20 cellular contexts compared by ENCODE assay signal in the genomic region with DNA sequence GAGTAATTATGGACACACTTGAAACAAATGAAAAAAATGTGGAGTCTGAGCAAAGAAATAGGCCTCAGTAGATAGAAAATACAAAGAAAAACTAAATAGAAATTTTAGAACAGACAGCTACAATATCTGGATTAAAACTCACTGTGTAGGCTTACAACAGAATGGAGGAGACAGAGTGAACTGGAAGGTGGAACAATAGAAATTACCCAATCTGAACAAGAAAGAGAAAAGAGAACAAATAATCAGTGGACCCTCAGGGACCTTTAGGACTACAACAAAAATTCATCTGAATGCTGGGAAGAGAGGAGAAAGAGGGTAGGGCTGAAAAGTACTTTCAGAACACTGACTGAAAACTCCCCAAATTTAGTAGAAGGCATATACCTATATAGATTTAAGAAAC.
"Had no signal": no experiment of that assay in that cellular context is flagged by ENCODE, and none has a peak within 500 bp of the region (broad histone marks: within the 10 kb centered on the region; RNA-seq: fewer than 3 reads in every experiment).

No MANE protein-coding gene starts in this region.

- H3K9me3 ChIP-seq: heart left ventricle, right atrium auricular region, stomach had no signal

- H3K27me3 Mint-ChIP-seq: dendritic cell treated with granulocyte-macrophage colony-stimulating factor and Interleukin-4, amounts not matched to agents 40 ng/mL and 50 ng/mL, for 4 days; effector memory CD8-positive, alpha-beta T cell; naive thymus-derived CD4-positive, alpha-beta T cell had no signal

- H3K27ac ChIP-seq: heart left ventricle, right atrium auricular region, stomach had no signal

- ATAC-seq: effector memory CD8-positive, alpha-beta T cell; heart left ventricle; left colon; left ventricle myocardium superior; naive thymus-derived CD4-positive, alpha-beta T cell had no signal

- FAIRE-seq: colon, frontal cortex, small intestine had no signal

- H3K4me3 ChIP-seq: heart left ventricle, lung, right atrium auricular region, stomach had no signal

- DNase-seq: effector memory CD8-positive, alpha-beta T cell; heart left ventricle; hippocampal formation; left colon; left ventricle myocardium superior; mesenchymal stem cell; naive thymus-derived CD4-positive, alpha-beta T cell; nephron progenitor cell; posterior cingulate gyrus; small intestine; stimulated activated CD4-positive, alpha-beta T cell treated with anti-CD3 and anti-CD28 coated beads, Interleukin-12 subunit alpha, Interleukin-12 subunit beta, amount 100 ng/mL, for 4 hours; stimulated activated naive CD4-positive, alpha-beta T cell; stomach; substantia nigra; trophoblast cell had no signal

- H3K4me1 Mint-ChIP-seq: nephron progenitor cell had no signal

- H3K36me3 ChIP-seq: heart left ventricle, right atrium auricular region, stomach had no signal

- H3K4me3 Mint-ChIP-seq: dendritic cell treated with granulocyte-macrophage colony-stimulating factor and Interleukin-4, amounts not matched to agents 40 ng/mL and 50 ng/mL, for 4 days; effector memory CD8-positive, alpha-beta T cell; naive thymus-derived CD4-positive, alpha-beta T cell; nephron progenitor cell had no signal

- H3K27me3 ChIP-seq: heart left ventricle, right atrium auricular region, stomach had no signal

- H3K9me3 Mint-ChIP-seq: effector memory CD8-positive, alpha-beta T cell had no signal

- H3K27ac Mint-ChIP-seq: dendritic cell treated with granulocyte-macrophage colony-stimulating factor and Interleukin-4, amounts not matched to agents 40 ng/mL and 50 ng/mL, for 4 days; nephron progenitor cell had no signal
